Comparison of ENCODE assay signal across 15 cellular contexts in the genomic region with DNA sequence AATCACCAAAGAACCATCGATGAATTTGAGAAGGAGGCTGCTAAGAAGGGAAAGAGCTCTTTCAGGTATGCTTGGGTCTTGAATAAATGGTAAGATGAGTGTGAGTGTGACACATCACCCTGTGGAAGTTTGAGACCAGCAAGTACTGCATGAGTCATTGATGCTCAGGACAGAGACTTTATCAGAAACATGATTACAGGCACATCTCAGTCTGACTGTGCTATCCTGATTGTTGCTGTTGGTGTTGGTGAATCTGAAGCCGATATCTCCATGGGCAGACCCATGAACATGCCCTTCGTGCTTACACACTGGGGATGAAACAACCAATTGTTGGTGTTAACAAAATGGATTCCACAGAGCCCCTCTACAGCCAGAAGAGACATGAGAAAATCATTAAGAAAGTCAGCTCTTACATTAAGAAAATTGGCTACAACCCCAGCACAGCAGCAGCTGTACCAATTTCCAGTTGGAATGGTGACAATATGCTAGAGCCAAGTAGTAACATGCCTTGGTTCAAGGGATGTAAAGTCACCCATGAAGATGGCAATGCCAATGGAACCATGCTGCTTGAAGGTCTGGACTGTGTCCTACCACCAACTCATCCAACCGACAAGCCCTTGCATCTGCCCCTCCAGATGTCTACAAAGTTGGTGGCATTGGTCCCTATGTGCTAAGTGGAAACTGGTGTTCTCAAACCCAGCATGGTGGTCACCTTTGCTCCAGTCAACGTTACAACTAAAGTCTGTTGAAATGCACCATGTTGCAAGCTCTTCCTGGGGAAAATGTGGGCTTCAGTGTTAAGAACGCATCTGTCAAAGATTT. TPM values are rescaled to one million over a fixed set of nuclear protein-coding genes. Genes with fewer than 3 reads are reported as not detected.
DNase-seq lines count a peak whose midpoint lies in the region; ATAC-seq and TF ChIP-seq lines count a peak whose summit lies in the region.
"Had no signal": no experiment of that assay in that cellular context is flagged by ENCODE, and none has a peak within 500 bp of the region (broad histone marks: within the 10 kb centered on the region; RNA-seq: fewer than 3 reads in every experiment).

No MANE protein-coding gene starts in this region.

- H3K4me1 ChIP-seq in naive thymus-derived CD4-positive, alpha-beta T cell (ENCODE audit: control insufficient read depth in 2 of 2, insufficient read depth in 2 of 2, low read length in 2 of 2), result no peaks in the 10 kb centered on the region
- H3K4me1 ChIP-seq: prostate gland had no signal

- no peak for TF ChIP-seq CTCF in AG10803 (conservative IDR thresholded peaks at IDR 0.05; ENCODE audit: low read length)
- no peak for TF ChIP-seq CTCF in HFFc6 (IDR thresholded peaks at IDR 0.05)
- no peak for TF ChIP-seq CTCF in kidney epithelial cell (IDR thresholded peaks at IDR 0.05; ENCODE audit: insufficient read depth, low read length, poor library complexity, severe bottlenecking)

- peak overlapping the region; percentile 65 for H3K27ac Mint-ChIP-seq in HFFc6
- H3K27ac Mint-ChIP-seq in naive thymus-derived CD4-positive, alpha-beta T cell, result no peak overlapping the region
- H3K27ac Mint-ChIP-seq: activated CD8-positive, alpha-beta memory T cell treated with anti-CD3 and anti-CD28 coated beads, Interleukin-2, amount 10 ng/mL, durations not matched to agents 7 days and 5 days; dendritic cell treated with granulocyte-macrophage colony-stimulating factor and Interleukin-4, amounts not matched to agents 40 ng/mL and 50 ng/mL, for 4 days; stimulated activated naive CD8-positive, alpha-beta T cell treated with anti-CD3 and anti-CD28 coated beads, Interleukin-15, Interleukin-2, amounts not matched to agents 100 ng/mL and 50 ng/mL, for 24 hours had no signal

- no peaks in the 10 kb centered on the region for H3K9me3 ChIP-seq in naive thymus-derived CD4-positive, alpha-beta T cell (ENCODE audit: control insufficient read depth in 2 of 3, low read length in 3 of 3)
- H3K9me3 ChIP-seq: prostate gland had no signal

- H3K27me3 ChIP-seq in kidney epithelial cell (ENCODE audit: control insufficient read depth, insufficient read depth, low read length), result no peaks in the 10 kb centered on the region
- no peaks in the 10 kb centered on the region for H3K27me3 ChIP-seq in naive thymus-derived CD4-positive, alpha-beta T cell (ENCODE audit: control insufficient read depth in 2 of 2, insufficient read depth in 2 of 2, low read length in 2 of 2)

- POLR2A ChIA-PET in naive thymus-derived CD4-positive, alpha-beta T cell (lab: Charles Lee), result no interaction called here

- peak; percentile 54 for DNase-seq in AG10803 (ENCODE audit: low read depth)
- peak; percentile 73 for DNase-seq in HFFc6
- DNase-seq in amniotic epithelial cell (ENCODE audit: low read depth), result peak; percentile 67
- DNase-seq in kidney epithelial cell (ENCODE audit: low read depth), result peak; percentile 48
- no peak for DNase-seq in naive thymus-derived CD4-positive, alpha-beta T cell

- peaks cover 29% of the 10 kb centered on the region for H3K4me1 Mint-ChIP-seq in HFFc6 (ENCODE audit: low read depth)
- peaks cover 0 to 4% (median 0%) of the 10 kb centered on the region in 7 donors for H3K4me1 Mint-ChIP-seq in naive thymus-derived CD4-positive, alpha-beta T cell
- H3K4me1 Mint-ChIP-seq: activated CD8-positive, alpha-beta memory T cell treated with anti-CD3 and anti-CD28 coated beads, Interleukin-2, amount 10 ng/mL, durations not matched to agents 7 days and 5 days had no signal

- no peaks in the 10 kb centered on the region; the same call in 1 of the 2 replicates for H3K36me3 Mint-ChIP-seq in HFFc6 (ENCODE audit: low read depth)
- peaks cover 0 to 3% (median 0%) of the 10 kb centered on the region in 5 donors for H3K36me3 Mint-ChIP-seq in naive thymus-derived CD4-positive, alpha-beta T cell
- H3K36me3 Mint-ChIP-seq: CD14-positive monocyte had no signal

- no peak for ATAC-seq in HG03108 (IDR thresholded peaks at IDR 0.05; ENCODE audit: unreplicated experiment)
- ATAC-seq in naive thymus-derived CD4-positive, alpha-beta T cell, result no peak
- no peak for ATAC-seq in HG03442 (IDR thresholded peaks at IDR 0.05; ENCODE audit: unreplicated experiment)
- no peak for ATAC-seq in GM21825 (IDR thresholded peaks at IDR 0.05; ENCODE audit: unreplicated experiment)
- ATAC-seq: activated CD8-positive, alpha-beta memory T cell treated with anti-CD3 and anti-CD28 coated beads, Interleukin-2, amount 10 ng/mL, durations not matched to agents 7 days and 5 days had no signal

- no peak overlapping the region for H3K27ac ChIP-seq in naive thymus-derived CD4-positive, alpha-beta T cell (ENCODE audit: low read depth, low read length)
- H3K27ac ChIP-seq: prostate gland, VCaP had no signal

- H3K27me3 Mint-ChIP-seq in HFFc6 (ENCODE audit: insufficient read depth), result peaks cover 3% of the 10 kb centered on the region; the same call in 1 of the 2 replicates
- H3K27me3 Mint-ChIP-seq in naive thymus-derived CD4-positive, alpha-beta T cell, result peaks cover 14 to 29% (median 20%) of the 10 kb centered on the region in 5 donors

- H3K4me3 ChIP-seq in AG10803 (ENCODE audit: low read length), result no peak overlapping the region
- H3K4me3 ChIP-seq in kidney epithelial cell (ENCODE audit: low read depth, low read length), result no peak overlapping the region
- H3K4me3 ChIP-seq in naive thymus-derived CD4-positive, alpha-beta T cell (ENCODE audit: low read length), result no peak overlapping the region
- H3K4me3 ChIP-seq: prostate gland had no signal

- intact Hi-C loops in naive thymus-derived CD4-positive, alpha-beta T cell (cut with micrococcal nuclease), result loop anchor here in 1 of 2 donors (1.0 to 10.0 kb wide), 2 partner anchors 276 to 540 kb away; no protein-coding TSS in a partner anchor

- CTCF ChIA-PET in naive thymus-derived CD4-positive, alpha-beta T cell (lab: Charles Lee), result no interaction called here

- H3K36me3 ChIP-seq in kidney epithelial cell (ENCODE audit: control insufficient read depth, insufficient read depth, low read length), result no peaks in the 10 kb centered on the region
- H3K36me3 ChIP-seq in naive thymus-derived CD4-positive, alpha-beta T cell (ENCODE audit: control insufficient read depth in 2 of 3, insufficient read depth in 3 of 3, low read length in 3 of 3), result no peaks in the 10 kb centered on the region
- H3K36me3 ChIP-seq: prostate gland had no signal

- no peak overlapping the region for H3K4me3 Mint-ChIP-seq in HFFc6
- no peak overlapping the region for H3K4me3 Mint-ChIP-seq in naive thymus-derived CD4-positive, alpha-beta T cell
- H3K4me3 Mint-ChIP-seq: activated CD8-positive, alpha-beta memory T cell treated with anti-CD3 and anti-CD28 coated beads, Interleukin-2, amount 10 ng/mL, durations not matched to agents 7 days and 5 days; CD14-positive monocyte; dendritic cell treated with granulocyte-macrophage colony-stimulating factor and Interleukin-4, amounts not matched to agents 40 ng/mL and 50 ng/mL, for 4 days; stimulated activated naive CD8-positive, alpha-beta T cell treated with anti-CD3 and anti-CD28 coated beads, Interleukin-15, Interleukin-2, amounts not matched to agents 100 ng/mL and 50 ng/mL, for 24 hours had no signal

- H3K9me3 Mint-ChIP-seq in HFFc6, result no peaks in the 10 kb centered on the region; the same call in 1 of the 2 replicates
- peaks cover 0 to 9% (median 0%) of the 10 kb centered on the region in 11 donors for H3K9me3 Mint-ChIP-seq in naive thymus-derived CD4-positive, alpha-beta T cell
- H3K9me3 Mint-ChIP-seq: dendritic cell treated with granulocyte-macrophage colony-stimulating factor and Interleukin-4, amounts not matched to agents 40 ng/mL and 50 ng/mL, for 4 days; stimulated activated naive CD8-positive, alpha-beta T cell treated with anti-CD3 and anti-CD28 coated beads, Interleukin-15, Interleukin-2, amounts not matched to agents 100 ng/mL and 50 ng/mL, for 24 hours had no signal

RNA-seq across cellular contexts. Expression of a gene that starts 20.5 kb away (rescaled TPM):
- 1 to 10 TPM in 1 of 6 experiments, under 1 TPM in 5; 0.25 to 1.3 (median 0.63) TPM for total RNA-seq in HFFc6 (2021; fragmentation: NEBNext Ultra II Directional; extraction: Animal tissue kit (Norgen Biotek cat#: 25700))
- total RNA-seq in kidney epithelial cell, result not detected in 2 replicates
- not detected for total RNA-seq in naive thymus-derived CD4-positive, alpha-beta T cell
- not detected for polyA plus RNA-seq in naive thymus-derived CD4-positive, alpha-beta T cell
- total RNA-seq: activated CD8-positive, alpha-beta memory T cell treated with anti-CD3 and anti-CD28 coated beads, Interleukin-2, amount 10 ng/mL, durations not matched to agents 7 days and 5 days; H7; prostate gland had no signal

Comparison
In these comparisons a context has a peak if more than half of its experiments do, and no peak if none do; other contexts are left out.
1. DNase-seq: peak in AG10803 (single experiment), HFFc6 (single experiment), amniotic epithelial cell (single experiment) and kidney epithelial cell (single experiment); none in naive thymus-derived CD4-positive, alpha-beta T cell (0 of 9).